ENCODE assay signal across 1 cellular context in genomic region chr2:241218131-241219029, GRCh38.
A peak's percentile ranks its signal among the peaks of the same experiment; 100 is the strongest.
TF ChIP-seq lines count a peak whose summit lies in the region.

No MANE protein-coding gene starts in this region.

TF ChIP-seq in WTC11, 78 proteins besides CTCF, POLR2A, EP300 and RAD21 (continued from another document):
- TF ChIP-seq E2F4 (CRISPR knock-in tag; IDR thresholded peaks at IDR 0.05; ENCODE audit: borderline replicate concordance, low read depth) (0 out of 2 replicates have a peak, but pooled peaks have one; percentile 70), TEAD1 (CRISPR knock-in tag; IDR thresholded peaks at IDR 0.05) (peak; percentile 75), JUN (CRISPR knock-in tag; IDR thresholded peaks at IDR 0.05) (peak; percentile 80; the same call in 1 of the 2 replicates), ATF1 (CRISPR knock-in tag; IDR thresholded peaks at IDR 0.05) (no peak), TP53 (CRISPR knock-in tag; IDR thresholded peaks at IDR 0.05) (peak; percentile 73; the same call in 1 of the 2 replicates), RORB (CRISPR knock-in tag; IDR thresholded peaks at IDR 0.05) (no peak), ETV6 (CRISPR knock-in tag; IDR thresholded peaks at IDR 0.05) (0 out of 2 replicates have a peak, but pooled peaks have one; percentile 52), TEAD4 (CRISPR knock-in tag; IDR thresholded peaks at IDR 0.05) (0 out of 2 replicates have a peak, but pooled peaks have one; percentile 70), TCF7 (CRISPR knock-in tag; IDR thresholded peaks at IDR 0.05; ENCODE audit: low read depth) (peak; percentile 60; the same call in 1 of the 2 replicates), ZNF425 (CRISPR knock-in tag; conservative IDR thresholded peaks at IDR 0.05) (no peak), ZBTB21 (CRISPR knock-in tag; IDR thresholded peaks at IDR 0.05; ENCODE audit: borderline replicate concordance) (peak; percentile 74; the same call in 1 of the 2 replicates), FOXK1 (CRISPR knock-in tag; IDR thresholded peaks at IDR 0.05) (peak; percentile 84), ZNF232 (CRISPR knock-in tag; IDR thresholded peaks at IDR 0.05) (peak; percentile 85; the same call in 1 of the 2 replicates), SP1 (CRISPR knock-in tag; conservative IDR thresholded peaks at IDR 0.05) (peak; percentile 64; the same call in 1 of the 2 replicates), ZNF138 (CRISPR knock-in tag; conservative IDR thresholded peaks at IDR 0.05) (0 out of 2 replicates have a peak, but pooled peaks have one; percentile 80), EMX1 (CRISPR knock-in tag; IDR thresholded peaks at IDR 0.05) (no peak), IRF1 (CRISPR knock-in tag; IDR thresholded peaks at IDR 0.05) (peak; percentile 89), MYBL2 (CRISPR knock-in tag; IDR thresholded peaks at IDR 0.05) (peak; percentile 85), USF1 (CRISPR knock-in tag; IDR thresholded peaks at IDR 0.05) (peak; percentile 37; the same call in 1 of the 2 replicates), ZNF121 (CRISPR knock-in tag; IDR thresholded peaks at IDR 0.05) (peak; percentile 51; the same call in 1 of the 2 replicates), ESRRA (CRISPR knock-in tag; IDR thresholded peaks at IDR 0.05; ENCODE audit: borderline replicate concordance) (peak; percentile 92), FOXP1 (CRISPR knock-in tag; IDR thresholded peaks at IDR 0.05; ENCODE audit: borderline replicate concordance) (peak; percentile 91), CREB1 (CRISPR knock-in tag; IDR thresholded peaks at IDR 0.05) (peak; percentile 66; the same call in 1 of the 2 replicates), NR2C2 (CRISPR knock-in tag; IDR thresholded peaks at IDR 0.05) (0 out of 2 replicates have a peak, but pooled peaks have one; percentile 26), CDX4 (CRISPR knock-in tag; IDR thresholded peaks at IDR 0.05; ENCODE audit: borderline replicate concordance) (no peak), ZNF317 (CRISPR knock-in tag; IDR thresholded peaks at IDR 0.05; ENCODE audit: borderline replicate concordance, low read depth) (no peak), ZNF219 (CRISPR knock-in tag; IDR thresholded peaks at IDR 0.05; ENCODE audit: borderline replicate concordance) (peak; percentile 87; the same call in 1 of the 2 replicates), NFE2L1 (CRISPR knock-in tag; IDR thresholded peaks at IDR 0.05) (peak; percentile 72; the same call in 1 of the 2 replicates), ZNF512 (CRISPR knock-in tag; IDR thresholded peaks at IDR 0.05; ENCODE audit: borderline replicate concordance) (no peak), NFYB (CRISPR knock-in tag; conservative IDR thresholded peaks at IDR 0.05; ENCODE audit: low read depth) (no peak), CBFB (CRISPR knock-in tag; IDR thresholded peaks at IDR 0.05; ENCODE audit: low read depth) (0 out of 2 replicates have a peak, but pooled peaks have one; percentile 43), SMAD4 (CRISPR knock-in tag; IDR thresholded peaks at IDR 0.05) (0 out of 2 replicates have a peak, but pooled peaks have one; percentile 24), RELA (CRISPR knock-in tag; IDR thresholded peaks at IDR 0.05; ENCODE audit: borderline replicate concordance) (peak; percentile 81; the same call in 1 of the 2 replicates), GABPB1 (CRISPR knock-in tag; IDR thresholded peaks at IDR 0.05) (peak; percentile 54; the same call in 1 of the 2 replicates)
- TF ChIP-seq, protein P1, sequence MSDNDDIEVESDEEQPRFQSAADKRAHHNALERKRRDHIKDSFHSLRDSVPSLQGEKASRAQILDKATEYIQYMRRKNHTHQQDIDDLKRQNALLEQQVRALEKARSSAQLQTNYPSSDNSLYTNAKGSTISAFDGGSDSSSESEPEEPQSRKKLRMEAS (CRISPR knock-in tag; IDR thresholded peaks at IDR 0.05) = peak; percentile 74; the same call in 1 of the 2 replicates
- TF ChIP-seq, protein P2, sequence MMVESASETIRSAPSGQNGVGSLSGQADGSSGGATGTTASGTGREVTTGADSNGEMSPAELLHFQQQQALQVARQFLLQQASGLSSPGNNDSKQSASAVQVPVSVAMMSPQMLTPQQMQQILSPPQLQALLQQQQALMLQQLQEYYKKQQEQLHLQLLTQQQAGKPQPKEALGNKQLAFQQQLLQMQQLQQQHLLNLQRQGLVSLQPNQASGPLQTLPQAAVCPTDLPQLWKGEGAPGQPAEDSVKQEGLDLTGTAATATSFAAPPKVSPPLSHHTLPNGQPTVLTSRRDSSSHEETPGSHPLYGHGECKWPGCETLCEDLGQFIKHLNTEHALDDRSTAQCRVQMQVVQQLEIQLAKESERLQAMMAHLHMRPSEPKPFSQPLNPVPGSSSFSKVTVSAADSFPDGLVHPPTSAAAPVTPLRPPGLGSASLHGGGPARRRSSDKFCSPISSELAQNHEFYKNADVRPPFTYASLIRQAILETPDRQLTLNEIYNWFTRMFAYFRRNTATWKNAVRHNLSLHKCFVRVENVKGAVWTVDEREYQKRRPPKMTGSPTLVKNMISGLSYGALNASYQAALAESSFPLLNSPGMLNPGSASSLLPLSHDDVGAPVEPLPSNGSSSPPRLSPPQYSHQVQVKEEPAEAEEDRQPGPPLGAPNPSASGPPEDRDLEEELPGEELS (CRISPR knock-in tag; IDR thresholded peaks at IDR 0.05) = peak; percentile 98
- TF ChIP-seq, protein P3, sequence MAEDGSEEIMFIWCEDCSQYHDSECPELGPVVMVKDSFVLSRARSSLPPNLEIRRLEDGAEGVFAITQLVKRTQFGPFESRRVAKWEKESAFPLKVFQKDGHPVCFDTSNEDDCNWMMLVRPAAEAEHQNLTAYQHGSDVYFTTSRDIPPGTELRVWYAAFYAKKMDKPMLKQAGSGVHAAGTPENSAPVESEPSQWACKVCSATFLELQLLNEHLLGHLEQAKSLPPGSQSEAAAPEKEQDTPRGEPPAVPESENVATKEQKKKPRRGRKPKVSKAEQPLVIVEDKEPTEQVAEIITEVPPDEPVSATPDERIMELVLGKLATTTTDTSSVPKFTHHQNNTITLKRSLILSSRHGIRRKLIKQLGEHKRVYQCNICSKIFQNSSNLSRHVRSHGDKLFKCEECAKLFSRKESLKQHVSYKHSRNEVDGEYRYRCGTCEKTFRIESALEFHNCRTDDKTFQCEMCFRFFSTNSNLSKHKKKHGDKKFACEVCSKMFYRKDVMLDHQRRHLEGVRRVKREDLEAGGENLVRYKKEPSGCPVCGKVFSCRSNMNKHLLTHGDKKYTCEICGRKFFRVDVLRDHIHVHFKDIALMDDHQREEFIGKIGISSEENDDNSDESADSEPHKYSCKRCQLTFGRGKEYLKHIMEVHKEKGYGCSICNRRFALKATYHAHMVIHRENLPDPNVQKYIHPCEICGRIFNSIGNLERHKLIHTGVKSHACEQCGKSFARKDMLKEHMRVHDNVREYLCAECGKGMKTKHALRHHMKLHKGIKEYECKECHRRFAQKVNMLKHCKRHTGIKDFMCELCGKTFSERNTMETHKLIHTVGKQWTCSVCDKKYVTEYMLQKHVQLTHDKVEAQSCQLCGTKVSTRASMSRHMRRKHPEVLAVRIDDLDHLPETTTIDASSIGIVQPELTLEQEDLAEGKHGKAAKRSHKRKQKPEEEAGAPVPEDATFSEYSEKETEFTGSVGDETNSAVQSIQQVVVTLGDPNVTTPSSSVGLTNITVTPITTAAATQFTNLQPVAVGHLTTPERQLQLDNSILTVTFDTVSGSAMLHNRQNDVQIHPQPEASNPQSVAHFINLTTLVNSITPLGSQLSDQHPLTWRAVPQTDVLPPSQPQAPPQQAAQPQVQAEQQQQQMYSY (CRISPR knock-in tag; IDR thresholded peaks at IDR 0.05) = peak; percentile 49
